In genomic region chr17:9239821-9240658, GRCh38 we compare ENCODE assay signal across 8 cellular contexts.
DNase-seq lines count a peak whose midpoint lies in the region; ATAC-seq and TF ChIP-seq lines count a peak whose summit lies in the region.

No MANE protein-coding gene starts in this region.

- no peak overlapping the region for H2BK5ac ChIP-seq in trophoblast cell (ENCODE audit: low read depth, low read length, poor library complexity)

- no peak overlapping the region for H3K9ac ChIP-seq in trophoblast cell (ENCODE audit: low read length)

- POLR2A ChIA-PET in activated naive CD8-positive, alpha-beta T cell treated with anti-CD3 and anti-CD28 coated beads, Interleukin-2, amount 10 ng/mL, durations not matched to agents 7 days and 5 days (lab: Charles Lee) = no interaction called here

- H3K14ac ChIP-seq in trophoblast cell (ENCODE audit: low read length) = peak overlapping the region; percentile 11

- no peak overlapping the region for H2AK5ac ChIP-seq in trophoblast cell (ENCODE audit: low read length)

- H2BK120ac ChIP-seq in trophoblast cell (ENCODE audit: insufficient read depth, low read length, poor library complexity) = no peak overlapping the region

- peaks cover 6% of the 10 kb centered on the region for H3K9me3 ChIP-seq in trophoblast cell (ENCODE audit: insufficient read depth, low read depth, low read length)
- peaks cover 0 to 10% (median 0%) of the 10 kb centered on the region in 4 donors for H3K9me3 ChIP-seq in tibial nerve

- no peak overlapping the region for H3K18ac ChIP-seq in trophoblast cell (ENCODE audit: low read length)

- no peak overlapping the region for H3K23ac ChIP-seq in trophoblast cell (ENCODE audit: low read length)

- peak in 2 of 5 experiments; percentile 16 for TF ChIP-seq CTCF in tibial nerve (IDR thresholded peaks at IDR 0.05)

- intact Hi-C loops in Right ventricle myocardium inferior (cut with DNase I) = no loop called here

- H3K36me3 Mint-ChIP-seq in activated naive CD8-positive, alpha-beta T cell treated with anti-CD3 and anti-CD28 coated beads, Interleukin-2, amount 10 ng/mL, durations not matched to agents 7 days and 5 days = peaks cover 1% of the 10 kb centered on the region

- no peak overlapping the region for H3K27ac Mint-ChIP-seq in activated naive CD8-positive, alpha-beta T cell treated with anti-CD3 and anti-CD28 coated beads, Interleukin-2, amount 10 ng/mL, durations not matched to agents 7 days and 5 days

- H3K79me2 ChIP-seq in trophoblast cell (ENCODE audit: control insufficient read depth, insufficient read depth, low read length, poor library complexity) = no peaks in the 10 kb centered on the region

- H4K91ac ChIP-seq in trophoblast cell (ENCODE audit: low read depth, low read length) = no peak overlapping the region

- peak; percentile 66 to 85 for TF ChIP-seq POLR2A in tibial nerve (IDR thresholded peaks at IDR 0.05)

- WGBS in trophoblast cell (ENCODE audit: extremely low coverage, insufficient coverage, insufficient read length) = no CpG with 5 or more reads among the region's 84 CpGs
- WGBS in tibial nerve, 2 donors = 0 to 8% methylated on average over 21 to 24 of the region's 84 CpGs

- peak in 1 of 2 donors; percentile 77 for TF ChIP-seq EP300 in tibial nerve (IDR thresholded peaks at IDR 0.05)

- H3K4me3 Mint-ChIP-seq in activated naive CD8-positive, alpha-beta T cell treated with anti-CD3 and anti-CD28 coated beads, Interleukin-2, amount 10 ng/mL, durations not matched to agents 7 days and 5 days = peak overlapping the region; percentile 71

- no peaks in the 10 kb centered on the region for H3K9me3 Mint-ChIP-seq in activated naive CD8-positive, alpha-beta T cell treated with anti-CD3 and anti-CD28 coated beads, Interleukin-2, amount 10 ng/mL, durations not matched to agents 7 days and 5 days

- H4K8ac ChIP-seq in trophoblast cell (ENCODE audit: low read depth, low read length) = no peak overlapping the region

- H3K4me1 Mint-ChIP-seq in activated naive CD8-positive, alpha-beta T cell treated with anti-CD3 and anti-CD28 coated beads, Interleukin-2, amount 10 ng/mL, durations not matched to agents 7 days and 5 days = peaks cover 7% of the 10 kb centered on the region

- no peak overlapping the region for H2BK12ac ChIP-seq in trophoblast cell (ENCODE audit: low read length)

- H3K4me3 ChIP-seq in trophoblast cell (ENCODE audit: low read depth, low read length) (peak overlapping the region; percentile 64), tibial nerve (peak overlapping the region; percentile 47 to 67 (median 64))

- no peak overlapping the region for H4K12ac ChIP-seq in trophoblast cell (ENCODE audit: low read depth, low read length)

- H3K27me3 Mint-ChIP-seq in activated naive CD8-positive, alpha-beta T cell treated with anti-CD3 and anti-CD28 coated beads, Interleukin-2, amount 10 ng/mL, durations not matched to agents 7 days and 5 days = peaks cover 2% of the 10 kb centered on the region

- H3K27me3 ChIP-seq in trophoblast cell (ENCODE audit: insufficient read depth, low read length) = no peaks in the 10 kb centered on the region
- no peaks in the 10 kb centered on the region for H3K27me3 ChIP-seq in tibial nerve

- H3K4me1 ChIP-seq in trophoblast cell (ENCODE audit: control insufficient read depth in 1 of 2, insufficient read depth in 2 of 2, low read length in 2 of 2) (peaks cover 11 to 12% of the 10 kb centered on the region in 2 experiments), tibial nerve (peaks cover 0 to 50% (median 32%) of the 10 kb centered on the region in 4 donors)

- H3K27ac ChIP-seq in trophoblast cell (ENCODE audit: low read depth, low read length) (no peak overlapping the region), tibial nerve (peak overlapping the region; percentile 90 to 99 (median 96))

- H3K4ac ChIP-seq in trophoblast cell (ENCODE audit: low read depth, low read length) = no peak overlapping the region

- DNase-seq in DMS53 (lab: John Stamatoyannopoulos, UW) (peak; percentile 86), Right ventricle myocardium inferior (ENCODE audit: missing footprints) (peak; percentile 88), trophoblast cell (peak; percentile 71 to 77), tibial nerve (ENCODE audit: low spot score in 2 of 2) (peak; percentile 62 to 64), UCSD-AML1 (lab: John Stamatoyannopoulos, UW; ENCODE audit: unreplicated experiment) (no peak)
- DNase-seq in activated naive CD8-positive, alpha-beta T cell treated with anti-CD3 and anti-CD28 coated beads, Interleukin-2, amount 10 ng/mL, durations not matched to agents 7 days and 5 days = peak; percentile 78

- ATAC-seq in HG02678 (IDR thresholded peaks at IDR 0.05; ENCODE audit: unreplicated experiment) = peak; percentile 71
- peak; percentile 55 for ATAC-seq in SK-N-SH treated with all-trans-retinoic acid at 6 μM for 48 hours
- ATAC-seq in activated naive CD8-positive, alpha-beta T cell treated with anti-CD3 and anti-CD28 coated beads, Interleukin-2, amount 10 ng/mL, durations not matched to agents 7 days and 5 days (ENCODE audit: low read depth) = peak; percentile 82
- peak; percentile 86 for ATAC-seq in Right ventricle myocardium inferior

- H2AFZ ChIP-seq in trophoblast cell (ENCODE audit: insufficient read depth, low read length, poor library complexity) = peak overlapping the region; percentile 20

- H3K36me3 ChIP-seq in trophoblast cell (ENCODE audit: control insufficient read depth in 1 of 2, insufficient read depth in 2 of 2, low read length in 2 of 2) (no peaks in the 10 kb centered on the region), tibial nerve (peaks cover 0 to 7% (median 0%) of the 10 kb centered on the region in 3 donors)

- H3K79me1 ChIP-seq in trophoblast cell (ENCODE audit: low read length) = no peaks in the 10 kb centered on the region

- peak overlapping the region; percentile 72 for H3K4me2 ChIP-seq in trophoblast cell (ENCODE audit: low read length)

TF ChIP-seq in SK-N-SH treated with all-trans-retinoic acid at 6 μM for 48 hours, 23 proteins besides CTCF, POLR2A, EP300 and RAD21:
- no peak for TF ChIP-seq ZFP30 (CRISPR knock-in tag; IDR thresholded peaks at IDR 0.05)
- no peak for TF ChIP-seq BACH2 (CRISPR knock-in tag; IDR thresholded peaks at IDR 0.05; ENCODE audit: borderline replicate concordance)
- no peak for TF ChIP-seq PATZ1 (CRISPR knock-in tag; IDR thresholded peaks at IDR 0.05; ENCODE audit: borderline replicate concordance)
